Comparison of ENCODE assay signal across 1 cellular context in genomic region chr19:10009714-10010224, GRCh38.
TF ChIP-seq lines count a peak whose summit lies in the region.

No MANE protein-coding gene starts in this region.

TF ChIP-seq in HepG2, 621 proteins besides CTCF, POLR2A, EP300 and RAD21:
- no peak for TF ChIP-seq ZNF768 (CRISPR knock-in tag; IDR thresholded peaks at IDR 0.05)
- TF ChIP-seq KAT2B (IDR thresholded peaks at IDR 0.05; ENCODE audit: borderline replicate concordance, low read depth, low read length), result no peak
- TF ChIP-seq CEBPB (IDR thresholded peaks at IDR 0.05; ENCODE audit: borderline replicate concordance, low read depth, low read length), result 0 out of 2 replicates have a peak, but pooled peaks have one; percentile 4
- no peak for TF ChIP-seq ZNF597 (CRISPR knock-in tag; IDR thresholded peaks at IDR 0.05)
- peak; percentile 83 for TF ChIP-seq MNT (IDR thresholded peaks at IDR 0.05)
- TF ChIP-seq ATF6 (CRISPR knock-in tag; conservative IDR thresholded peaks at IDR 0.05), result no peak
TF ChIP-seq in HepG2: peak in this region for 2.
